ENCODE assay signal across 8 cellular contexts in genomic region chr20:62641749-62642665, GRCh38.
DNase-seq lines count a peak whose midpoint lies in the region; ATAC-seq and TF ChIP-seq lines count a peak whose summit lies in the region.

SLCO4A1 (plus strand) TSS chr20:62642503; CDS start chr20:62656455, 13,952 bp downstream.

- H3K27ac ChIP-seq in VCaP: peak within 1 kb of the TSS; percentile 97

- peak; percentile 98 for DNase-seq in GM13977 (ENCODE audit: low spot score)
- peak; percentile 29 for DNase-seq in NCI-H2081 treated with DMSO at 0.1 percent for 48 hours (lab: John Stamatoyannopoulos, UW)
- DNase-seq in T47D (ENCODE audit: low read depth in 1 of 2, low spot score in 1 of 2): peak; percentile 84 to 90
- DNase-seq in islet precursor cell: peak; percentile 81
- DNase-seq in stimulated activated CD4-positive, alpha-beta T cell treated with anti-CD3 and anti-CD28 coated beads, Interleukin-15, amount 100 ng/mL, for 48 hours (ENCODE audit: low read depth in 2 of 2): peak; percentile 70 to 88
- DNase-seq in cerebellar nuclear complex (lab: John Stamatoyannopoulos, UW): no peak

- peak; percentile 76 for ATAC-seq in HG02885 (IDR thresholded peaks at IDR 0.05; ENCODE audit: poor library complexity, unreplicated experiment)

- in situ Hi-C loops in GM13977 (cut with MboI; ENCODE audit: low pct_unique_long_range_greater_than_20kb, low sequenced_read_pairs, unreplicated experiment): no loop called here
- in situ Hi-C loops in T47D (cut with HindIII; ENCODE audit: low pct_unique_long_range_greater_than_20kb, low sequenced_read_pairs): no loop called here

- TF ChIP-seq CTCF in GM13977 (IDR thresholded peaks at IDR 0.05; ENCODE audit: extremely low read depth, insufficient read depth, missing control alignments): peak; percentile 24
- 0 out of 2 replicates have a peak, but pooled peaks have one; percentile 10 for TF ChIP-seq CTCF in VCaP (conservative IDR thresholded peaks at IDR 0.05)

Comparison
In these comparisons a context has a peak if more than half of its experiments do, and no peak if none do; other contexts are left out.
1. DNase-seq: peak in GM13977 (single experiment), NCI-H2081 treated with DMSO at 0.1 percent for 48 hours (single experiment), T47D (2 of 2), islet precursor cell (single experiment) and stimulated activated CD4-positive, alpha-beta T cell treated with anti-CD3 and anti-CD28 coated beads, Interleukin-15, amount 100 ng/mL, for 48 hours (2 of 2); none in cerebellar nuclear complex (0 of 2).